ENCODE assay signal across 31 cellular contexts in genomic region chr6:2229742-2230141, GRCh38.
"Had no signal": no experiment of that assay in that cellular context is flagged by ENCODE, and none has a peak within 500 bp of the region (broad histone marks: within the 10 kb centered on the region; RNA-seq: fewer than 3 reads in every experiment).

No MANE protein-coding gene starts in this region.

- H3K4me1 ChIP-seq: prostate gland, sigmoid colon, thyroid gland, upper lobe of right lung had no signal

- ATAC-seq: activated CD4-positive, CD25-positive, alpha-beta regulatory T cell treated with anti-CD3 and anti-CD28 coated beads, Interleukin-2, amount 50 U/mL, for 24 hours; esophagus mucosa; foreskin keratinocyte; heart left ventricle; left ventricle myocardium superior; stimulated activated naive B cell treated with anti-CD40 and anti-IgM and Interleukin-4, amounts not matched to agents 10 μg/mL and 1 μg/mL and 100 μg/mL, for 72 hours; upper lobe of right lung had no signal

- H3K27ac ChIP-seq: brain microvascular endothelial cell, foreskin keratinocyte, heart left ventricle, ovary, prostate gland, sigmoid colon, thyroid gland, upper lobe of right lung, VCaP had no signal

- FAIRE-seq: astrocyte, islet of Langerhans, small intestine, TTC549 had no signal

- H3K4me3 ChIP-seq: heart left ventricle, ovary, prostate gland, sigmoid colon, stomach, thyroid gland, upper lobe of right lung had no signal

- H3K9me3 ChIP-seq: heart left ventricle, ovary, prostate gland, sigmoid colon, stomach, thyroid gland, upper lobe of right lung had no signal

- H3K27me3 ChIP-seq: brain microvascular endothelial cell, foreskin keratinocyte, heart left ventricle, ovary, sigmoid colon, stomach, thyroid gland, upper lobe of right lung had no signal

- DNase-seq: activated CD4-positive, alpha-beta T cell treated with anti-CD3 and anti-CD28 coated beads for 48 hours; activated CD4-positive, alpha-beta T cell treated with anti-CD3 and anti-CD28 coated beads, Interleukin-2, amount 50 U/mL, for 48 hours; activated CD8-positive, alpha-beta memory T cell treated with anti-CD3 and anti-CD28 coated beads for 24 hours; activated gamma-delta T cell; activated naive CD4-positive, alpha-beta T cell treated with anti-CD3 and anti-CD28 coated beads, Interleukin-2, amount 10 ng/mL, durations not matched to agents 7 days and 5 days; amniotic stem cell; brain microvascular endothelial cell; caudate nucleus; foreskin keratinocyte; heart left ventricle; hypothalamus; left ventricle myocardium superior; naive B cell; nephron progenitor cell; ovary; retina; sigmoid colon; small intestine; stimulated activated CD4-positive, alpha-beta T cell treated with anti-CD3 and anti-CD28 coated beads, Interleukin-4, amount 100 ng/mL, for 4 hours; stimulated activated CD8-positive, alpha-beta memory T cell treated with anti-CD3 and anti-CD28 coated beads, Interleukin-4, amount 100 ng/mL, for 48 hours; stimulated activated naive B cell treated with anti-CD40 and anti-IgM and Interleukin-4, amounts not matched to agents 10 μg/mL and 1 μg/mL and 100 μg/mL, for 72 hours; stomach; thyroid gland; upper lobe of right lung had no signal

- H3K36me3 ChIP-seq: brain microvascular endothelial cell, heart left ventricle, ovary, prostate gland, sigmoid colon, stomach, thyroid gland, upper lobe of right lung had no signal
